1 cellular context compared by ENCODE assay signal in the genomic region with DNA sequence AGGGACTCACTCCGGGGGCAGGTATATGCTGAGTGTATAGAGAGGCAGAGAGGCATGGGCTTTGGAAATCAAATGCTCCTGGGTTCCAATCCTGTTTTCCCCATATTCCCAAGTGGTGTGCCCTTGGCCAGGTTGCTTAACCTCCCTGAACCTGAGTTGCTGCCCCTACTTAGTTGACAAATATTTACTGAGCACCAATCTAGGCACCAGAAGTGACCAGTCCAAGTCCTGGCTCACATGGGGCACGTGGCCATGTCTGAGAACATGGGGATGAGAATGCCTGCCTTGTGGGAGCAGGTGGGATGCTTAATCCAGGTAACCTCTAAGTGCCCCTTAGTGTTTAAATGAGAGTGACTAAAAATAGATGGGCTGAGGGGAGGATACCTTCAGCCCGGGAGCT.
TF ChIP-seq lines count a peak whose summit lies in the region.

No MANE protein-coding gene starts in this region.

TF ChIP-seq in IMR-90, 13 proteins besides CTCF, POLR2A, EP300 and RAD21 (continued from another document):
- TF ChIP-seq, protein P1, sequence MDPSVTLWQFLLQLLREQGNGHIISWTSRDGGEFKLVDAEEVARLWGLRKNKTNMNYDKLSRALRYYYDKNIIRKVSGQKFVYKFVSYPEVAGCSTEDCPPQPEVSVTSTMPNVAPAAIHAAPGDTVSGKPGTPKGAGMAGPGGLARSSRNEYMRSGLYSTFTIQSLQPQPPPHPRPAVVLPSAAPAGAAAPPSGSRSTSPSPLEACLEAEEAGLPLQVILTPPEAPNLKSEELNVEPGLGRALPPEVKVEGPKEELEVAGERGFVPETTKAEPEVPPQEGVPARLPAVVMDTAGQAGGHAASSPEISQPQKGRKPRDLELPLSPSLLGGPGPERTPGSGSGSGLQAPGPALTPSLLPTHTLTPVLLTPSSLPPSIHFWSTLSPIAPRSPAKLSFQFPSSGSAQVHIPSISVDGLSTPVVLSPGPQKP (IDR thresholded peaks at IDR 0.05; ENCODE audit: borderline replicate concordance, low read depth, low read length) = no peak
- TF ChIP-seq MAFK (IDR thresholded peaks at IDR 0.05; ENCODE audit: low read depth, low read length) (no peak), NFE2L2 (IDR thresholded peaks at IDR 0.05; ENCODE audit: low read depth, low read length) (no peak), CEBPB (IDR thresholded peaks at IDR 0.05; ENCODE audit: low read depth, low read length) (no peak)
